Comparison of ENCODE assay signal across 14 cellular contexts in the genomic region with DNA sequence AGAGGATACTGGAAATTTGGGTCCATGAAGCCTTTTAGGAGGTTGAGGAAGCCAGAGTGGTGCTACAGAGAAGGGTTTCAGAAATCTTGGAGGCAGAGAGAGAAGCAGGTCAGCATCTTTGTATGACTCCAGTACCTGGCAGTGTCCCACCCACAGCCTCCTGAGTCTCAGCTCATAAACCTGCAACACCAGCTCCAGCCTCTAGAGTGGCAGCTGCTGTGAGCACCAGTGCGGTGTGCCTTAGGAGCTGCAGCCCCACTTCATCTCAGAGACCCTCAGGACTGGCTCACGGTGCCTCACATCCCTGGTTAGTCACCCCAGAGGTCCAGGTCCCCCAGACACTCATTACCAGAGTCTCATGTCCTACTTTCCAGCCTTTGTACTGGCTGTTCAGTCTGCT.
DNase-seq lines count a peak whose midpoint lies in the region; ATAC-seq, FAIRE-seq and TF ChIP-seq lines count a peak whose summit lies in the region.
"Had no signal": no experiment of that assay in that cellular context is flagged by ENCODE, and none has a peak within 500 bp of the region (broad histone marks: within the 10 kb centered on the region; RNA-seq: fewer than 3 reads in every experiment).

No MANE protein-coding gene starts in this region.

- TF ChIP-seq CTCF in left ventricle myocardium inferior (IDR thresholded peaks at IDR 0.05; ENCODE audit: borderline replicate concordance) (peak; percentile 10), Loucy (conservative IDR thresholded peaks at IDR 0.05; ENCODE audit: low read length) (peak; percentile 55), H1 (IDR thresholded peaks at IDR 0.05; ENCODE audit: control extremely low read depth in 1 of 3, insufficient read depth in 1 of 3, low read depth in 1 of 3, low read length in 3 of 3) (peak in 2 of 3 experiments; percentile 69 to 78; a peak in 3 of 4 replicates), type B pancreatic cell (conservative IDR thresholded peaks at IDR 0.05) (peak; percentile 50), osteocyte (IDR thresholded peaks at IDR 0.05) (no peak)

- peak; percentile 57 for FAIRE-seq in H1 (lab: Jason Lieb, UNC)

- H2AFZ ChIP-seq in Loucy (ENCODE audit: low read length) = no peak overlapping the region
- H2AFZ ChIP-seq in H1 (ENCODE audit: low read length) = peak overlapping the region; percentile 67

- no peak overlapping the region for H3K4ac ChIP-seq in H1 (replicated peaks; ENCODE audit: insufficient read length, low read depth, low read length)

- H3K4me1 ChIP-seq in left ventricle myocardium inferior (no peaks in the 10 kb centered on the region), right cardiac atrium (ENCODE audit: control insufficient read depth, insufficient read depth, low read length) (no peaks in the 10 kb centered on the region), Loucy (ENCODE audit: insufficient read depth, low read length, poor library complexity, severe bottlenecking) (no peaks in the 10 kb centered on the region), H1 (replicated peaks in 1 of 4; ENCODE audit: control insufficient read depth in 3 of 4, insufficient read depth in 4 of 4, low read length in 3 of 4) (no peaks in the 10 kb centered on the region)
- H3K4me1 ChIP-seq: left lung had no signal

- H4K5ac ChIP-seq in H1 (ENCODE audit: insufficient read length, low read depth, low read length) = no peak overlapping the region

- WGBS in right cardiac atrium = 36% methylated on average over 2 of the region's 2 CpGs
- WGBS in H1 (ENCODE audit: extremely low coverage in 1 of 2, insufficient coverage in 1 of 2, insufficient read length in 1 of 2, insufficient replicate concordance in 2 of 2, low coverage in 1 of 2, low lambda C conversion rate in 2 of 2, missing lambda C conversion rate in 1 of 2), 2 experiments = 38% methylated on average over 2 of the region's 2 CpGs; no CpG with 5 or more reads in 1 of the 2 experiments

- H3K9ac ChIP-seq in Loucy (ENCODE audit: low read depth, low read length, poor library complexity, severe bottlenecking) (no peak overlapping the region), H1 (replicated peaks in 1 of 4; ENCODE audit: extremely low read depth in 1 of 4, low read depth in 3 of 4, low read length in 3 of 4) (no peak overlapping the region)

- 0 out of 2 replicates have a peak overlapping the region, but pooled peaks have one; percentile 21 for H2BK20ac ChIP-seq in H1 (ENCODE audit: low read length)

- peaks cover 3% of the 10 kb centered on the region for H3K9me3 ChIP-seq in left ventricle myocardium inferior (replicated peaks)
- no peaks in the 10 kb centered on the region for H3K9me3 ChIP-seq in right cardiac atrium (ENCODE audit: control insufficient read depth, low read length)
- H3K9me3 ChIP-seq in Loucy (ENCODE audit: insufficient read depth, low read depth, low read length) = no peaks in the 10 kb centered on the region
- no peaks in the 10 kb centered on the region for H3K9me3 ChIP-seq in H1 (ENCODE audit: insufficient read depth in 2 of 2, low read depth in 1 of 2, low read length in 1 of 2)
- H3K9me3 ChIP-seq: left lung had no signal

- H3K36me3 Mint-ChIP-seq in type B pancreatic cell (no peaks in the 10 kb centered on the region), osteocyte (ENCODE audit: unreplicated experiment) (no peaks in the 10 kb centered on the region)

- H3K14ac ChIP-seq in H1 (ENCODE audit: insufficient read length) = no peak overlapping the region

- no peaks in the 10 kb centered on the region for H3K9me2 ChIP-seq in Loucy (replicated peaks; ENCODE audit: low read depth, low read length)

- H3F3A ChIP-seq in Loucy (ENCODE audit: low read depth) = no peaks in the 10 kb centered on the region

- H3K4me3 ChIP-seq in left ventricle myocardium inferior = no peak overlapping the region
- no peak overlapping the region for H3K4me3 ChIP-seq in right cardiac atrium (ENCODE audit: low read length)
- no peak overlapping the region for H3K4me3 ChIP-seq in Loucy (ENCODE audit: low read length, poor library complexity, severe bottlenecking)
- H3K4me3 ChIP-seq in H1 (ENCODE audit: extremely low read depth in 1 of 4, insufficient read depth in 2 of 4, low read depth in 3 of 4, low read length in 4 of 4) = no peak overlapping the region
- H3K4me3 ChIP-seq: left lung had no signal

- H4K8ac ChIP-seq in H1 (ENCODE audit: extremely low read depth, insufficient read depth, low read length) = no peak overlapping the region

- H3K4me3 Mint-ChIP-seq in type B pancreatic cell = no peak overlapping the region
- H3K4me3 Mint-ChIP-seq in osteocyte (ENCODE audit: unreplicated experiment) = no peak overlapping the region
- H3K4me3 Mint-ChIP-seq: activated T-helper 1 cell treated with anti-CD3 and anti-CD28 coated beads, Interleukin-12 subunit alpha, Interleukin-12 subunit beta, Interleukin-2, Interleukin-4 antibody, amounts not matched to agents 30 ng/mL and 10 ng/mL and 1 ng/mL, durations not matched to agents 14 hours and 24 hours and 36 hours; effector memory CD8-positive, alpha-beta T cell had no signal

- no peaks in the 10 kb centered on the region for H3K79me2 ChIP-seq in Loucy (ENCODE audit: insufficient read depth, low read length)
- no peaks in the 10 kb centered on the region for H3K79me2 ChIP-seq in H1 (ENCODE audit: control insufficient read depth in 1 of 2, insufficient read depth in 2 of 2, low read length in 2 of 2)

- no peak overlapping the region for H2AK5ac ChIP-seq in H1 (ENCODE audit: low read depth, low read length)

- H3K79me1 ChIP-seq in H1 (ENCODE audit: low read depth, low read length) = no peaks in the 10 kb centered on the region

- no peak overlapping the region for H3K23ac ChIP-seq in H1 (ENCODE audit: insufficient read length)

- intact Hi-C loops in left ventricle myocardium inferior (cut with micrococcal nuclease) = no loop called here
- intact Hi-C loops in right cardiac atrium (cut with DNase I) = no loop called here

- no peaks in the 10 kb centered on the region for H3K23me2 ChIP-seq in H1 (ENCODE audit: low read depth, low read length)

- no peak for TF ChIP-seq POLR2A in H1 (IDR thresholded peaks at IDR 0.05; ENCODE audit: control extremely low read depth in 1 of 2, low read depth in 2 of 2, low read length in 2 of 2)

- H2BK15ac ChIP-seq in H1 (ENCODE audit: low read length) = no peak overlapping the region

- H3K56ac ChIP-seq in H1 (replicated peaks; ENCODE audit: insufficient read length, low read depth, low read length) = no peak overlapping the region

- H3K27ac ChIP-seq in left ventricle myocardium inferior (replicated peaks) = no peak overlapping the region
- H3K27ac ChIP-seq in right cardiac atrium (ENCODE audit: low read length) = no peak overlapping the region
- H3K27ac ChIP-seq in H1 (ENCODE audit: low read depth, low read length) = no peak overlapping the region
- H3K27ac ChIP-seq: left lung had no signal

- H3K36me3 ChIP-seq in left ventricle myocardium inferior (no peaks in the 10 kb centered on the region), Loucy (ENCODE audit: insufficient read depth, low read length) (no peaks in the 10 kb centered on the region), H1 (ENCODE audit: control insufficient read depth in 2 of 4, insufficient read depth in 4 of 4, low read length in 3 of 4) (no peaks in the 10 kb centered on the region)
- H3K36me3 ChIP-seq: left lung had no signal

- no peak overlapping the region for H3K27ac Mint-ChIP-seq in type B pancreatic cell
- no peak overlapping the region for H3K27ac Mint-ChIP-seq in osteocyte (ENCODE audit: unreplicated experiment)
- H3K27ac Mint-ChIP-seq: activated T-helper 1 cell treated with anti-CD3 and anti-CD28 coated beads, Interleukin-12 subunit alpha, Interleukin-12 subunit beta, Interleukin-2, Interleukin-4 antibody, amounts not matched to agents 30 ng/mL and 10 ng/mL and 1 ng/mL, durations not matched to agents 14 hours and 24 hours and 36 hours; effector memory CD8-positive, alpha-beta T cell had no signal

- H3K9me3 Mint-ChIP-seq in type B pancreatic cell (no peaks in the 10 kb centered on the region), osteocyte (ENCODE audit: unreplicated experiment) (no peaks in the 10 kb centered on the region)

- TF ChIP-seq RAD21 in H1 (IDR thresholded peaks at IDR 0.05 in 1 of 2, conservative IDR thresholded peaks at IDR 0.05 in 1 of 2; ENCODE audit: low read depth in 2 of 2, low read length in 2 of 2) = peak; percentile 33 to 58

- H3K27me3 ChIP-seq in left ventricle myocardium inferior (ENCODE audit: low read depth) (no peaks in the 10 kb centered on the region), right cardiac atrium (ENCODE audit: control insufficient read depth, insufficient read depth) (no peaks in the 10 kb centered on the region), Loucy (ENCODE audit: insufficient read depth, low read length, poor library complexity, severe bottlenecking) (no peaks in the 10 kb centered on the region), H1 (replicated peaks in 1 of 4; ENCODE audit: control insufficient read depth in 3 of 4, extremely low read depth in 1 of 4, insufficient read depth in 3 of 4, low read length in 3 of 4) (no peaks in the 10 kb centered on the region)
- H3K27me3 ChIP-seq: left lung had no signal

- peaks cover 10% of the 10 kb centered on the region for H3K27me3 Mint-ChIP-seq in type B pancreatic cell
- H3K27me3 Mint-ChIP-seq in osteocyte (ENCODE audit: unreplicated experiment) = peaks cover 23% of the 10 kb centered on the region

- CTCF ChIA-PET in H1 (lab: Charles Lee; ENCODE audit: partially characterized antibody) = interaction anchor here (0.6 to 6.2 kb wide), 22 partner anchors 8 to 424 kb away, joined by 3 to 71 read pairs (median 4); no protein-coding TSS in a partner anchor

- H4K20me1 ChIP-seq in Loucy (ENCODE audit: insufficient read depth, low read length, poor library complexity, severe bottlenecking) (no peaks in the 10 kb centered on the region), H1 (replicated peaks in 1 of 2; ENCODE audit: control insufficient read depth in 1 of 2, insufficient read depth in 2 of 2, low read length in 2 of 2) (no peaks in the 10 kb centered on the region)

- ATAC-seq in right cardiac atrium = no peak
- no peak for ATAC-seq in GM18870 (IDR thresholded peaks at IDR 0.05; ENCODE audit: unreplicated experiment)
- ATAC-seq: effector memory CD8-positive, alpha-beta T cell; left lung; sciatic nerve had no signal

- H2BK120ac ChIP-seq in H1 (replicated peaks; ENCODE audit: low read depth, low read length) = no peak overlapping the region

- H2BK5ac ChIP-seq in H1 (ENCODE audit: low read depth, low read length) = no peak overlapping the region

- H3K4me2 ChIP-seq in Loucy (ENCODE audit: low read depth, low read length, poor library complexity, severe bottlenecking) = no peak overlapping the region
- H3K4me2 ChIP-seq in H1 (ENCODE audit: insufficient read depth in 1 of 2, low read depth in 2 of 2, low read length in 2 of 2) = no peak overlapping the region

- DNase-seq in left ventricle myocardium inferior (no peak), right cardiac atrium (no peak), H1 (ENCODE audit: low read depth in 1 of 2, low spot score in 2 of 2) (peak in 1 of 2 experiments; percentile 58), type B pancreatic cell (ENCODE audit: extremely low spot score, unreplicated experiment) (no peak), osteocyte (ENCODE audit: extremely low spot score, unreplicated experiment) (no peak), NCI-H2171 (lab: John Stamatoyannopoulos, UW) (no peak)
- DNase-seq: effector memory CD8-positive, alpha-beta T cell; left lung; NCI-H1105 treated with DMSO at 0.1 percent for 48 hours; SW 1271 had no signal

- no peak overlapping the region for H4K91ac ChIP-seq in H1 (replicated peaks; ENCODE audit: insufficient read length, low read length)

- POLR2A ChIA-PET in H1 (lab: Charles Lee; ENCODE audit: partially characterized antibody) = interaction anchor here (0.6 to 1.0 kb wide), 2 partner anchors 104 to 208 kb away, joined by 3 read pairs; no protein-coding TSS in a partner anchor

- H3K4me1 Mint-ChIP-seq in type B pancreatic cell (ENCODE audit: unreplicated experiment) (no peaks in the 10 kb centered on the region), osteocyte (ENCODE audit: unreplicated experiment) (no peaks in the 10 kb centered on the region)

- TF ChIP-seq EP300 in H1 (IDR thresholded peaks at IDR 0.05; ENCODE audit: borderline replicate concordance in 1 of 2, low read depth in 2 of 2, low read length in 2 of 2) = no peak

- no peak overlapping the region for H3K18ac ChIP-seq in H1 (ENCODE audit: extremely low read depth, low read length)

- no peak overlapping the region for H2BK12ac ChIP-seq in H1 (ENCODE audit: low read depth, low read length)
